14 cellular contexts compared by ENCODE assay signal in genomic region chrX:24245201-24245600, GRCh38.
DNase-seq lines count a peak whose midpoint lies in the region; TF ChIP-seq lines count a peak whose summit lies in the region.
"Had no signal": no experiment of that assay in that cellular context is flagged by ENCODE, and none has a peak within 500 bp of the region (broad histone marks: within the 10 kb centered on the region; RNA-seq: fewer than 3 reads in every experiment).

No MANE protein-coding gene starts in this region.

- H3K4me3 Mint-ChIP-seq in MCF 10A (ENCODE audit: unreplicated experiment): no peak overlapping the region
- H3K4me3 Mint-ChIP-seq: T-helper 2 cell treated with Interferon-gamma antibody and Interleukin-4, amounts not matched to agents 5 μg/mL and 100 μg/mL, for 36 hours had no signal

- no peaks in the 10 kb centered on the region for H3K4me1 ChIP-seq in breast epithelium
- peaks cover 7% of the 10 kb centered on the region for H3K4me1 ChIP-seq in smooth muscle cell (ENCODE audit: low read depth)
- H3K4me1 ChIP-seq in transverse colon: no peaks in the 10 kb centered on the region
- H3K4me1 ChIP-seq: lower lobe of right lung, uterus had no signal

- CTCF ChIA-PET in MCF 10A (lab: Yijun Ruan, JAX): no interaction called here

- POLR2A ChIA-PET in MCF 10A (lab: Yijun Ruan, JAX): interaction anchor here (0.6 kb wide), 1 partner anchor 12 kb away, joined by 3 read pairs; no protein-coding TSS in a partner anchor

- H3K9me3 ChIP-seq in breast epithelium: no peaks in the 10 kb centered on the region
- no peaks in the 10 kb centered on the region for H3K9me3 ChIP-seq in smooth muscle cell (replicated peaks; ENCODE audit: low read depth)
- no peaks in the 10 kb centered on the region for H3K9me3 ChIP-seq in transverse colon
- H3K9me3 ChIP-seq: lower lobe of right lung, uterus had no signal

- H3K27me3 Mint-ChIP-seq in MCF 10A (ENCODE audit: insufficient read depth, unreplicated experiment): peaks cover 14% of the 10 kb centered on the region

- no peak overlapping the region for H3K4me3 ChIP-seq in breast epithelium
- H3K4me3 ChIP-seq in fibroblast of pulmonary artery (replicated peaks; ENCODE audit: low read depth, low read length): no peak overlapping the region
- no peak overlapping the region for H3K4me3 ChIP-seq in smooth muscle cell
- no peak overlapping the region for H3K4me3 ChIP-seq in transverse colon
- H3K4me3 ChIP-seq: body of pancreas, lower lobe of right lung, uterus had no signal

- H3K9ac ChIP-seq in smooth muscle cell (ENCODE audit: low read depth): no peak overlapping the region

- no peak for TF ChIP-seq CTCF in MCF 10A (IDR thresholded peaks at IDR 0.05; ENCODE audit: unreplicated experiment)
- no peak for TF ChIP-seq CTCF in breast epithelium (IDR thresholded peaks at IDR 0.05)
- no peak for TF ChIP-seq CTCF in fibroblast of pulmonary artery (IDR thresholded peaks at IDR 0.05; ENCODE audit: low read length, missing control alignments)
- TF ChIP-seq CTCF in smooth muscle cell (IDR thresholded peaks at IDR 0.05; ENCODE audit: borderline replicate concordance, insufficient read depth, poor library complexity, severe bottlenecking): no peak
- TF ChIP-seq CTCF in transverse colon (IDR thresholded peaks at IDR 0.05): no peak

- H3K27me3 ChIP-seq in breast epithelium (peaks cover 0 to 15% of the 10 kb centered on the region in 2 donors), smooth muscle cell (ENCODE audit: low read depth) (no peaks in the 10 kb centered on the region), transverse colon (no peaks in the 10 kb centered on the region)
- H3K27me3 ChIP-seq: body of pancreas, uterus had no signal

- no peaks in the 10 kb centered on the region for H3K9me3 Mint-ChIP-seq in MCF 10A (ENCODE audit: unreplicated experiment)
- H3K9me3 Mint-ChIP-seq: T-helper 2 cell treated with Interferon-gamma antibody and Interleukin-4, amounts not matched to agents 5 μg/mL and 100 μg/mL, for 36 hours had no signal

- TF ChIP-seq EP300 in transverse colon (IDR thresholded peaks at IDR 0.05; ENCODE audit: low read depth): no peak

- DNase-seq in MCF 10A (ENCODE audit: unreplicated experiment) (peak; percentile 90), breast epithelium (ENCODE audit: low spot score in 2 of 2) (no peak), SW480 (ENCODE audit: low spot score) (peak; percentile 14), fibroblast of pulmonary artery (ENCODE audit: low read depth) (peak; percentile 66), smooth muscle cell (lab: John Stamatoyannopoulos, UW; ENCODE audit: unreplicated experiment) (no peak), transverse colon (no peak), SHP77 (lab: John Stamatoyannopoulos, UW) (no peak), OCI-M1 (lab: John Stamatoyannopoulos, UW) (no peak)
- DNase-seq: body of pancreas, H7, lower lobe of right lung, NCI-H1048, uterus had no signal

- no peak for TF ChIP-seq POLR2A in breast epithelium (IDR thresholded peaks at IDR 0.05)
- TF ChIP-seq POLR2A in transverse colon (IDR thresholded peaks at IDR 0.05): no peak

- no peak overlapping the region for H2AFZ ChIP-seq in smooth muscle cell (ENCODE audit: low read depth)

- BruUV-seq in MCF 10A (replicated peaks; lab: Mats Ljungman, UMichigan): no TSS peak

- H3F3A ChIP-seq in smooth muscle cell (ENCODE audit: low read depth): no peaks in the 10 kb centered on the region

- H3K36me3 ChIP-seq in breast epithelium (no peaks in the 10 kb centered on the region), smooth muscle cell (ENCODE audit: low read depth) (no peaks in the 10 kb centered on the region), transverse colon (no peaks in the 10 kb centered on the region)
- H3K36me3 ChIP-seq: lower lobe of right lung, uterus had no signal

- H3K27ac ChIP-seq in breast epithelium (peak overlapping the region in 1 of 2 donors; percentile 40), smooth muscle cell (ENCODE audit: low read depth) (peak overlapping the region; percentile 29), transverse colon (no peak overlapping the region)
- H3K27ac ChIP-seq: body of pancreas, lower lobe of right lung, uterus had no signal

- H3K79me2 ChIP-seq in smooth muscle cell (ENCODE audit: low read depth): no peaks in the 10 kb centered on the region

- in situ Hi-C loops in transverse colon (cut with MboI; ENCODE audit: low pct_ligation_motif_present in 1 of 4, low pct_unique_long_range_greater_than_20kb in 1 of 4, low sequenced_read_pairs in 3 of 4): loop anchor here in 3 of 4 donors (10.0 to 25.0 kb wide), 2 partner anchors 158 to 160 kb away; no protein-coding TSS in a partner anchor

- 16% methylated on average over 6 of the region's 6 CpGs for WGBS in smooth muscle cell (ENCODE audit: low lambda C conversion rate)
- WGBS in transverse colon (ENCODE audit: low coverage in 1 of 2), 2 donors: 68% methylated on average over 6 of the region's 6 CpGs; no CpG with 5 or more reads in 1 of the 2 donors

- H3K36me3 Mint-ChIP-seq in MCF 10A (ENCODE audit: insufficient read depth, unreplicated experiment): no peaks in the 10 kb centered on the region

- peaks cover 20% of the 10 kb centered on the region for H3K4me1 Mint-ChIP-seq in MCF 10A (ENCODE audit: insufficient read depth, unreplicated experiment)

- intact Hi-C loops in MCF 10A (cut with micrococcal nuclease) (no loop called here), breast epithelium (cut with DNase I; ENCODE audit: low total_unique reads) (no loop called here), transverse colon (cut with DNase I; ENCODE audit: low total_unique reads) (no loop called here)

- no peaks in the 10 kb centered on the region for H4K20me1 ChIP-seq in smooth muscle cell (ENCODE audit: low read depth)

- H3K4me2 ChIP-seq in smooth muscle cell: peak overlapping the region; percentile 63

- no peak overlapping the region for H3K27ac Mint-ChIP-seq in MCF 10A (ENCODE audit: low read depth, unreplicated experiment)
- H3K27ac Mint-ChIP-seq: T-helper 2 cell treated with Interferon-gamma antibody and Interleukin-4, amounts not matched to agents 5 μg/mL and 100 μg/mL, for 36 hours had no signal

Comparison
In these comparisons a context has a peak if more than half of its experiments do, and no peak if none do; other contexts are left out.
1. DNase-seq: peak in MCF 10A (single experiment), SW480 (single experiment) and fibroblast of pulmonary artery (single experiment); none in breast epithelium (0 of 2), smooth muscle cell (single experiment), transverse colon (single experiment), SHP77 (0 of 2) and OCI-M1 (single experiment).